22 cellular contexts compared by ENCODE assay signal in genomic region chr1:214216779-214217178, GRCh38.
DNase-seq lines count a peak whose midpoint lies in the region; ATAC-seq and TF ChIP-seq lines count a peak whose summit lies in the region.
"Had no signal": no experiment of that assay in that cellular context is flagged by ENCODE, and none has a peak within 500 bp of the region (broad histone marks: within the 10 kb centered on the region; RNA-seq: fewer than 3 reads in every experiment).

No MANE protein-coding gene starts in this region.

- H3K27me3 Mint-ChIP-seq in type B pancreatic cell, result peaks cover 9% of the 10 kb centered on the region

- peak; percentile 49 for ATAC-seq in PC-3
- no peak for ATAC-seq in GM18867 (IDR thresholded peaks at IDR 0.05; ENCODE audit: unreplicated experiment)
- ATAC-seq: activated naive CD4-positive, alpha-beta T cell treated with anti-CD3 and anti-CD28 coated beads, Interleukin-2, amount 50 U/mL, for 72 hours; Panc1 had no signal

- intact Hi-C loops in PC-3 (cut with micrococcal nuclease), result no loop called here

- H3K9me2 ChIP-seq in PC-3 (replicated peaks; ENCODE audit: low read length), result no peaks in the 10 kb centered on the region
- H3K9me2 ChIP-seq: SK-N-SH had no signal

- CTCF ChIA-PET in PC-3 (lab: Charles Lee), result no interaction called here

- DNase-seq in NCI-H748 (lab: John Stamatoyannopoulos, UW; ENCODE audit: unreplicated experiment), result peak; percentile 66
- no peak for DNase-seq in NCI-H748 treated with DMSO at 0.1 percent for 48 hours (lab: John Stamatoyannopoulos, UW)
- DNase-seq in PC-3, result peak; percentile 95
- peak; percentile 70 for DNase-seq in kidney tubule cell (ENCODE audit: low spot score)
- DNase-seq in type B pancreatic cell (ENCODE audit: extremely low spot score, unreplicated experiment), result no peak
- DNase-seq in A172 (ENCODE audit: low spot score), result no peak
- no peak for DNase-seq in stimulated activated CD4-positive, alpha-beta T cell treated with anti-CD3 and anti-CD28 coated beads, Interleukin-4, amount 100 ng/mL, for 24 hours
- DNase-seq: ACHN; IMR-90; MG63; NCI-H1930; NCI-H526 treated with DMSO at 0.1 percent for 48 hours; SK-N-SH; stimulated activated CD4-positive, alpha-beta T cell treated with anti-CD3 and anti-CD28 coated beads, Interleukin-2, amount 100 ng/mL, for 48 hours had no signal

- peaks cover 75% of the 10 kb centered on the region for H3K4me1 ChIP-seq in PC-3 (ENCODE audit: insufficient read depth, low read length)

- H3K36me3 ChIP-seq in PC-3 (ENCODE audit: low read depth, low read length), result no peaks in the 10 kb centered on the region
- H3K36me3 ChIP-seq: HAP-1, MG63, vagina had no signal

- no peaks in the 10 kb centered on the region for H3K9me3 ChIP-seq in PC-3 (ENCODE audit: low read length)
- H3K9me3 ChIP-seq: HAP-1, MG63, SK-N-SH, vagina had no signal

- no peaks in the 10 kb centered on the region for H3K27me3 ChIP-seq in PC-3 (ENCODE audit: low read length)
- H3K27me3 ChIP-seq: vagina had no signal

- TF ChIP-seq CTCF in PC-3 (conservative IDR thresholded peaks at IDR 0.05; ENCODE audit: low read depth, low read length) (no peak), type B pancreatic cell (conservative IDR thresholded peaks at IDR 0.05) (no peak)

- H3K4me1 Mint-ChIP-seq in type B pancreatic cell (ENCODE audit: unreplicated experiment), result peaks cover 22% of the 10 kb centered on the region

- no peaks in the 10 kb centered on the region for H3K79me2 ChIP-seq in PC-3 (ENCODE audit: low read length)

- peak overlapping the region; percentile 68 for H3K27ac Mint-ChIP-seq in type B pancreatic cell
- H3K27ac Mint-ChIP-seq: activated naive CD4-positive, alpha-beta T cell treated with anti-CD3 and anti-CD28 coated beads, Interleukin-2, amount 50 U/mL, for 72 hours; nephron; T-helper 2 cell treated with Interferon-gamma antibody and Interleukin-4, amounts not matched to agents 5 μg/mL and 100 μg/mL, for 36 hours had no signal

- peak overlapping the region; percentile 50 for H3K4me2 ChIP-seq in PC-3 (ENCODE audit: low read length)
- H3K4me2 ChIP-seq: SK-N-SH had no signal

- BruUV-seq in PC-3 (replicated peaks; lab: Mats Ljungman, UMichigan), result no TSS peak

- no peaks in the 10 kb centered on the region for H3K36me3 Mint-ChIP-seq in type B pancreatic cell
- H3K36me3 Mint-ChIP-seq: activated naive CD4-positive, alpha-beta T cell treated with anti-CD3 and anti-CD28 coated beads, Interleukin-2, amount 50 U/mL, for 72 hours had no signal

- H3K27ac ChIP-seq in PC-3 (ENCODE audit: low read length), result 0 out of 2 replicates have a peak overlapping the region, but pooled peaks have one; percentile 10
- H3K27ac ChIP-seq: C4-2B, vagina had no signal

- no peak overlapping the region for H3K9ac ChIP-seq in PC-3 (ENCODE audit: low read length)
- H3K9ac ChIP-seq: SK-N-SH had no signal

- no peak overlapping the region for H2AFZ ChIP-seq in PC-3 (ENCODE audit: low read length)

- peak overlapping the region; percentile 41 for H3K4me3 Mint-ChIP-seq in type B pancreatic cell
- H3K4me3 Mint-ChIP-seq: nephron; T-helper 2 cell treated with Interferon-gamma antibody and Interleukin-4, amounts not matched to agents 5 μg/mL and 100 μg/mL, for 36 hours had no signal

- POLR2A ChIA-PET in PC-3 (lab: Charles Lee; ENCODE audit: unreplicated experiment), result no interaction called here

- no peaks in the 10 kb centered on the region for H3F3A ChIP-seq in PC-3 (ENCODE audit: low read length, unreplicated experiment)

- no peak overlapping the region for H3K4me3 ChIP-seq in PC-3 (ENCODE audit: low read length)
- H3K4me3 ChIP-seq: HAP-1, MG63, vagina had no signal

- H3K9me3 Mint-ChIP-seq in type B pancreatic cell, result no peaks in the 10 kb centered on the region
- H3K9me3 Mint-ChIP-seq: activated naive CD4-positive, alpha-beta T cell treated with anti-CD3 and anti-CD28 coated beads, Interleukin-2, amount 50 U/mL, for 72 hours; nephron; T-helper 2 cell treated with Interferon-gamma antibody and Interleukin-4, amounts not matched to agents 5 μg/mL and 100 μg/mL, for 36 hours had no signal

- H4K20me1 ChIP-seq in PC-3 (ENCODE audit: low read length), result no peaks in the 10 kb centered on the region

Comparison
In these comparisons a context has a peak if more than half of its experiments do, and no peak if none do; other contexts are left out.
1. DNase-seq: peak in NCI-H748 (single experiment), PC-3 (single experiment) and kidney tubule cell (single experiment); none in NCI-H748 treated with DMSO at 0.1 percent for 48 hours (single experiment), type B pancreatic cell (single experiment), A172 (single experiment) and stimulated activated CD4-positive, alpha-beta T cell treated with anti-CD3 and anti-CD28 coated beads, Interleukin-4, amount 100 ng/mL, for 24 hours (single experiment).